8 cellular contexts compared by ENCODE assay signal in the genomic region with DNA sequence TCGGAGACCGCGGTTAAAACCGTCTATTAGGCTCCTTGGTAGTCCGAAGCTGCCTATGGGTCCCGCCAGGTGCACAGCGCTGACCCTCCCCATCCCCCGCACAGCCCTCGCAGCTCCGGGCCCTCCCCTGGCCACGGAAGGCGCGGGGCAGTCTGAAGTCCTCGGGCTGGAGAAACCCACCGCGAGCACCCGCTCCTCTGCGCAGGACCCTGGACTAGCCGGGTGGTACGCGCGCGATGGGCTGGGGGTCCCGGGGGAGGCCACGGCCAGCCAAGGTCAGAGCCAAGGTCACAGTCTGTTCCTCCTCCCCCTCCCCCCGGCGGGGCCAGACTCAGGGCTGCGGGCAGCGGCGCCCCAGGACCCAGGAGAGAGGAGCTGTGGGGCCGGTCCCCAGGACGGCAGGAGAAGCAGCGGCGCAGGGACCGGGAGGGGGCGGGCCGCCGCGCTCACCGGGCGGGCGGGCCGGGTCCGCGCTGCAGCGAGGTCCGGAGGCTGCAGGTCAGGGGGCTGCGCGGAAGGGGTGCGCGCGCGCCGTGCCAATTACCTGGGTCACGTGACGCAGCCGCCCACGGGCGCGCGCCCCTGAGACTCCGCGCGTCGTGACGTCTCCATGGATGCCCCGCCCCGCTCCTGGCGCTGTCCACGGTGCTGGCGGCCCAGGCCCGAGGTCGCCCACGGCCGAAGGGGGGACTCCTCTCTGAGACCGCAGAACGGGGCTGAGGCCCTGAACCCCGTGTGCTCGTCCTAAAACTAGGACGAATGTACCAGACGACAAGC. TPM values are rescaled to one million over a fixed set of nuclear protein-coding genes. Genes with fewer than 3 reads are reported as not detected.
DNase-seq lines count a peak whose midpoint lies in the region; ATAC-seq, FAIRE-seq and TF ChIP-seq lines count a peak whose summit lies in the region.

Gene OGDHL, minus strand, starts transcription at position 535 of the 777 bp plus-strand sequence. CDS start 3,731 bp downstream, outside the sequence.

- H3K27me3 Mint-ChIP-seq in T-cell, result peaks cover 45 to 58% of the 10 kb centered on the region in 2 donors

- H3K27ac ChIP-seq in keratinocyte (ENCODE audit: control insufficient read depth, insufficient read depth, low read length), result no peak within 1 kb of the TSS

- no peak for FAIRE-seq in keratinocyte (lab: Jason Lieb, UNC)

- H3K27me3 ChIP-seq in keratinocyte (ENCODE audit: control insufficient read depth, extremely low read depth, insufficient read depth, low read length), result peaks cover 29% of the 10 kb centered on the region

- no peaks in the 10 kb centered on the region for H3K9me1 ChIP-seq in keratinocyte (ENCODE audit: control insufficient read depth, extremely low read depth, insufficient read depth, low read length)

- H3K9ac ChIP-seq in keratinocyte (ENCODE audit: control insufficient read depth, extremely low read depth, insufficient read depth, low read length), result no peak within 1 kb of the TSS

- POLR2A ChIA-PET in T-cell (lab: Charles Lee), result no interaction called here

- no peaks in the 10 kb centered on the region for H3K4me1 ChIP-seq in keratinocyte (ENCODE audit: control insufficient read depth, extremely low read depth, insufficient read depth, low read length)

- H3K9me3 ChIP-seq in keratinocyte (ENCODE audit: control insufficient read depth, low read depth, low read length), result no peaks in the 10 kb centered on the region

- H3K4me3 Mint-ChIP-seq in T-cell, result peak within 1 kb of the TSS; percentile 28 to 55 (median 37)

- H3K4me1 Mint-ChIP-seq in T-cell, result peaks cover 0 to 10% (median 9%) of the 10 kb centered on the region in 3 donors

- no peak for TF ChIP-seq CTCF in keratinocyte (optimal IDR thresholded peaks at IDR 0.05 in 1 of 3, IDR thresholded peaks at IDR 0.05 in 1 of 3, conservative IDR thresholded peaks at IDR 0.05 in 1 of 3; ENCODE audit: extremely low read depth in 1 of 3, insufficient read depth in 2 of 3, low read length in 3 of 3)

- ATAC-seq in GM21360 (IDR thresholded peaks at IDR 0.05; ENCODE audit: unreplicated experiment), result peak; percentile 84
- ATAC-seq in T-cell (replicated peaks in 1 of 4), result peak; percentile 45 to 67 (median 48)

- CTCF ChIA-PET in T-cell (lab: Charles Lee), result no interaction called here

- no peak within 1 kb of the TSS for H2AFZ ChIP-seq in keratinocyte (ENCODE audit: control insufficient read depth, low read length)

- peak within 1 kb of the TSS; percentile 60 for H3K4me2 ChIP-seq in keratinocyte (ENCODE audit: control insufficient read depth, extremely low read depth, insufficient read depth, low read depth, low read length)

- H3K9me3 Mint-ChIP-seq in T-cell, result peaks cover 3 to 8% (median 8%) of the 10 kb centered on the region in 3 donors

- peaks cover 2% of the 10 kb centered on the region for H4K20me1 ChIP-seq in keratinocyte (ENCODE audit: control insufficient read depth, extremely low read depth, insufficient read depth, low read length)

- peak; percentile 52 for DNase-seq in DMS153 (lab: John Stamatoyannopoulos, UW)
- DNase-seq in KG1 (lab: John Stamatoyannopoulos, UW), result peak; percentile 3
- peak in 5 of 34 experiments; percentile 7 to 25 (median 16) for DNase-seq in T-cell
- DNase-seq in cerebellar cortex (ENCODE audit: low spot score), result peak; percentile 72
- DNase-seq in keratinocyte (ENCODE audit: low read depth, low spot score), result peak; percentile 2
- peak; percentile 20 to 51 for DNase-seq in stimulated activated CD4-positive, alpha-beta T cell treated with anti-CD3 and anti-CD28 coated beads, Interleukin-15, amount 100 ng/mL, for 48 hours (ENCODE audit: low read depth in 2 of 2)
- DNase-seq in NCI-H187 treated with DMSO at 0.1 percent for 48 hours (lab: John Stamatoyannopoulos, UW), result no peak

- H3K36me3 Mint-ChIP-seq in T-cell, result no peaks in the 10 kb centered on the region

- no peaks in the 10 kb centered on the region for H3K79me2 ChIP-seq in keratinocyte (ENCODE audit: control insufficient read depth, insufficient read depth, low read length)

- no peaks in the 10 kb centered on the region for H3K36me3 ChIP-seq in keratinocyte (ENCODE audit: control insufficient read depth in 2 of 2, extremely low read depth in 1 of 2, insufficient read depth in 2 of 2, low read length in 2 of 2)

- dilution Hi-C loops in keratinocyte (cut with MboI; ENCODE audit: extremely low pct_ligation_motif_present, low sequenced_read_pairs), result no loop called here

- peak within 1 kb of the TSS; percentile 35 to 49 (median 46) for H3K4me3 ChIP-seq in keratinocyte (ENCODE audit: control insufficient read depth in 2 of 3, extremely low read depth in 1 of 3, insufficient read depth in 2 of 3, low read depth in 1 of 3, low read length in 3 of 3)

- H3K27ac Mint-ChIP-seq in T-cell, result no peak within 1 kb of the TSS

RNA-seq across cellular contexts. Expression of gene OGDHL, which starts in this region (rescaled TPM):
- total RNA-seq in T-cell, result under 1 TPM in 1 of 5 donors, not detected in 4; 0.56 TPM
- polyA plus RNA-seq in keratinocyte, result 0.06 to 0.31 TPM (median 0.09 TPM) in 3 replicates
- polyA plus RNA-seq in keratinocyte (2011; ENCODE audit: low read depth), result not detected
- polyA plus RNA-seq in keratinocyte (2011; cell fraction: cytosol; rRNA removed), result 0.09 and 0.13 TPM in 2 replicates
- 0.46 and 0.68 TPM in 2 replicates for polyA plus RNA-seq in keratinocyte (2011; cell fraction: nucleus; rRNA removed)
- 0.06 and 0.08 TPM in 2 replicates for polyA plus RNA-seq in keratinocyte (2012; ENCODE audit: low replicate concordance)
- polyA minus RNA-seq in keratinocyte, result 0.16 to 0.59 TPM (median 0.49 TPM) in 3 replicates
- not detected for polyA minus RNA-seq in keratinocyte (2011; cell fraction: cytosol; rRNA and poly(A)+ RNA removed)
- polyA minus RNA-seq in keratinocyte (2011; cell fraction: nucleus; rRNA and poly(A)+ RNA removed), result 0.16 and 0.21 TPM in 2 replicates

Comparison
In these comparisons a context has a peak if more than half of its experiments do, and no peak if none do; other contexts are left out.
1. Peak in ATAC-seq in T-cell; RNA of the gene not detected or under 1 TPM.
2. Peak in DNase-seq, H3K4me3 ChIP-seq and H3K4me2 ChIP-seq in keratinocyte; RNA of the gene not detected or under 1 TPM.